ENCODE assay signal across 10 cellular contexts in the genomic region with DNA sequence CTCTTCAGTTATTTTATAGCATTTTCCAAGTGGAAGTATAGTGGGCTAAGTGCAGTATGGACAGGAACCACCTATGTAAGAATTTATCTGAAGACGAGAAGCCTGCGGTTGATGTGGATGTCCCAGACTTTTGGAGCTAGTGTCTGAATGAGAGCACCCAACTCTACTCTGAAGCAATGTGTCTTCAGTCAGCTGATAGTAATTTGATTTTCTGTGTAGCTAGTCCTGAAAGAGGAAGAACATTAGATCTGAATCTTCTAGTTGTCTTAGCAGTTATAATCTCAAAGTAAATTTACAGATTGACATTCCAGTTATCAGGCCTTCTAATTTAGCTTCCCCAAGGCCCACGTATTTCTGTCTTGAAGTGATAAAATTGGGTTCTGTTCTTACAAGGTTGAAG. TPM values are rescaled to one million over a fixed set of nuclear protein-coding genes. Genes with fewer than 3 reads are reported as not detected.
DNase-seq lines count a peak whose midpoint lies in the region; ATAC-seq and TF ChIP-seq lines count a peak whose summit lies in the region.
"Had no signal": no experiment of that assay in that cellular context is flagged by ENCODE, and none has a peak within 500 bp of the region (broad histone marks: within the 10 kb centered on the region; RNA-seq: fewer than 3 reads in every experiment).

No MANE protein-coding gene starts in this region.

- peak overlapping the region; percentile 74 for H3K27ac Mint-ChIP-seq in T-helper 2 cell treated with Interferon-gamma antibody and Interleukin-4, amounts not matched to agents 5 μg/mL and 100 μg/mL, for 36 hours
- H3K27ac Mint-ChIP-seq in activated CD4-positive, alpha-beta memory T cell treated with anti-CD3 and anti-CD28 coated beads for 36 hours, result peak overlapping the region; percentile 43
- peak overlapping the region in 1 of 2 donors; percentile 78 for H3K27ac Mint-ChIP-seq in stimulated activated naive CD8-positive, alpha-beta T cell treated with anti-CD3 and anti-CD28 coated beads, Interleukin-15, amount 100 ng/mL, for 72 hours

- no peak overlapping the region for H2AFZ ChIP-seq in hepatocyte

- no peaks in the 10 kb centered on the region for H4K20me1 ChIP-seq in hepatocyte (ENCODE audit: insufficient read depth, poor library complexity, severe bottlenecking)

- WGBS in hepatocyte (ENCODE audit: low lambda C conversion rate, missing lambda C conversion rate), result 76% methylated on average over 3 of the region's 3 CpGs

- no peak for DNase-seq in T-helper 2 cell treated with Interferon-gamma antibody and Interleukin-4, amounts not matched to agents 5 μg/mL and 100 μg/mL, for 36 hours (ENCODE audit: low spot score)
- DNase-seq in T-helper 2 cell, result no peak
- DNase-seq in activated CD4-positive, alpha-beta memory T cell treated with anti-CD3 and anti-CD28 coated beads for 36 hours, result no peak
- no peak for DNase-seq in hepatocyte (ENCODE audit: low spot score)
- no peak for DNase-seq in stimulated activated naive CD8-positive, alpha-beta T cell treated with anti-CD3 and anti-CD28 coated beads, Interleukin-15, amount 100 ng/mL, for 72 hours
- no peak for DNase-seq in AG20443 (ENCODE audit: low spot score)
- no peak for DNase-seq in ureter (ENCODE audit: low spot score)
- DNase-seq: cerebellar nuclear complex had no signal

- no peak for TF ChIP-seq CTCF in hepatocyte (IDR thresholded peaks at IDR 0.05; ENCODE audit: poor library complexity)

- no peaks in the 10 kb centered on the region for H3K9me2 ChIP-seq in hepatocyte (replicated peaks; ENCODE audit: insufficient read depth)

- ATAC-seq in stimulated activated naive CD8-positive, alpha-beta T cell treated with anti-CD3 and anti-CD28 coated beads, Interleukin-15, amount 100 ng/mL, for 72 hours, result no peak
- no peak for ATAC-seq in HG02938 (IDR thresholded peaks at IDR 0.05; ENCODE audit: unreplicated experiment)

- H3K4me3 ChIP-seq in hepatocyte, result peak overlapping the region; percentile 81

- peaks cover 11% of the 10 kb centered on the region for H3K36me3 Mint-ChIP-seq in T-helper 2 cell treated with Interferon-gamma antibody and Interleukin-4, amounts not matched to agents 5 μg/mL and 100 μg/mL, for 36 hours (ENCODE audit: low read depth)
- H3K36me3 Mint-ChIP-seq in activated CD4-positive, alpha-beta memory T cell treated with anti-CD3 and anti-CD28 coated beads for 36 hours, result peaks cover 2% of the 10 kb centered on the region

- CTCF ChIA-PET in activated CD4-positive, alpha-beta memory T cell treated with anti-CD3 and anti-CD28 coated beads for 36 hours (lab: Charles Lee), result interaction anchor here (0.9 to 1.5 kb wide), 3 partner anchors 16 to 171 kb away, joined by 3 to 4 read pairs (median 3); no protein-coding TSS in a partner anchor

- peak overlapping the region; percentile 98 for H3K4me3 Mint-ChIP-seq in T-helper 2 cell treated with Interferon-gamma antibody and Interleukin-4, amounts not matched to agents 5 μg/mL and 100 μg/mL, for 36 hours
- H3K4me3 Mint-ChIP-seq in activated CD4-positive, alpha-beta memory T cell treated with anti-CD3 and anti-CD28 coated beads for 36 hours, result peak overlapping the region; percentile 98
- H3K4me3 Mint-ChIP-seq in stimulated activated naive CD8-positive, alpha-beta T cell treated with anti-CD3 and anti-CD28 coated beads, Interleukin-15, amount 100 ng/mL, for 72 hours, result peak overlapping the region; percentile 99 to 100

- no peaks in the 10 kb centered on the region for H3K36me3 ChIP-seq in hepatocyte (replicated peaks; ENCODE audit: insufficient read depth, low read depth)
- H3K36me3 ChIP-seq: HAP-1 had no signal

- H3K4me2 ChIP-seq in hepatocyte, result peak overlapping the region; percentile 77

- H3K27me3 Mint-ChIP-seq in T-helper 2 cell treated with Interferon-gamma antibody and Interleukin-4, amounts not matched to agents 5 μg/mL and 100 μg/mL, for 36 hours (ENCODE audit: low read depth), result no peaks in the 10 kb centered on the region
- H3K27me3 Mint-ChIP-seq in activated CD4-positive, alpha-beta memory T cell treated with anti-CD3 and anti-CD28 coated beads for 36 hours, result no peaks in the 10 kb centered on the region
- H3K27me3 Mint-ChIP-seq in stimulated activated naive CD8-positive, alpha-beta T cell treated with anti-CD3 and anti-CD28 coated beads, Interleukin-15, amount 100 ng/mL, for 72 hours, result no peaks in the 10 kb centered on the region

- POLR2A ChIA-PET in activated CD4-positive, alpha-beta memory T cell treated with anti-CD3 and anti-CD28 coated beads for 36 hours (lab: Charles Lee), result no interaction called here

- H3K4me1 ChIP-seq in hepatocyte (ENCODE audit: insufficient read depth), result peaks cover 14% of the 10 kb centered on the region

- no peaks in the 10 kb centered on the region for H3K27me3 ChIP-seq in hepatocyte

- no peaks in the 10 kb centered on the region for H3K9me3 ChIP-seq in hepatocyte (ENCODE audit: low read depth)
- H3K9me3 ChIP-seq: HAP-1 had no signal

- intact Hi-C loops in activated CD4-positive, alpha-beta memory T cell treated with anti-CD3 and anti-CD28 coated beads for 36 hours (cut with micrococcal nuclease), result loop anchor here (2.0 to 10.0 kb wide), 5 partner anchors 99 to 1355 kb away; a partner anchor contains a TSS

- peaks cover 20% of the 10 kb centered on the region for H3K4me1 Mint-ChIP-seq in T-helper 2 cell treated with Interferon-gamma antibody and Interleukin-4, amounts not matched to agents 5 μg/mL and 100 μg/mL, for 36 hours (ENCODE audit: low read depth)
- peaks cover 22% of the 10 kb centered on the region for H3K4me1 Mint-ChIP-seq in activated CD4-positive, alpha-beta memory T cell treated with anti-CD3 and anti-CD28 coated beads for 36 hours (ENCODE audit: low read depth)
- H3K4me1 Mint-ChIP-seq in stimulated activated naive CD8-positive, alpha-beta T cell treated with anti-CD3 and anti-CD28 coated beads, Interleukin-15, amount 100 ng/mL, for 72 hours, result peaks cover 27% of the 10 kb centered on the region

- H3K9me3 Mint-ChIP-seq in T-helper 2 cell treated with Interferon-gamma antibody and Interleukin-4, amounts not matched to agents 5 μg/mL and 100 μg/mL, for 36 hours, result no peaks in the 10 kb centered on the region
- no peaks in the 10 kb centered on the region for H3K9me3 Mint-ChIP-seq in activated CD4-positive, alpha-beta memory T cell treated with anti-CD3 and anti-CD28 coated beads for 36 hours
- no peaks in the 10 kb centered on the region for H3K9me3 Mint-ChIP-seq in stimulated activated naive CD8-positive, alpha-beta T cell treated with anti-CD3 and anti-CD28 coated beads, Interleukin-15, amount 100 ng/mL, for 72 hours

- peaks cover 54% of the 10 kb centered on the region for H3K79me2 ChIP-seq in hepatocyte

- H3K27ac ChIP-seq in hepatocyte, result peak overlapping the region; percentile 97

RNA-seq across cellular contexts. Expression of a gene that starts 1.4 kb away (rescaled TPM):
- total RNA-seq in activated CD4-positive, alpha-beta memory T cell treated with anti-CD3 and anti-CD28 coated beads for 36 hours, result 10 to 100 TPM; 17.2 to 17.9 TPM
- total RNA-seq in hepatocyte, result 36.3 and 37.4 TPM in 2 replicates
- 19.6 and 20.7 TPM in 2 replicates for polyA plus RNA-seq in hepatocyte
- 40.6 TPM for total RNA-seq in ureter
